Comparison of ENCODE assay signal across 9 cellular contexts in the genomic region with DNA sequence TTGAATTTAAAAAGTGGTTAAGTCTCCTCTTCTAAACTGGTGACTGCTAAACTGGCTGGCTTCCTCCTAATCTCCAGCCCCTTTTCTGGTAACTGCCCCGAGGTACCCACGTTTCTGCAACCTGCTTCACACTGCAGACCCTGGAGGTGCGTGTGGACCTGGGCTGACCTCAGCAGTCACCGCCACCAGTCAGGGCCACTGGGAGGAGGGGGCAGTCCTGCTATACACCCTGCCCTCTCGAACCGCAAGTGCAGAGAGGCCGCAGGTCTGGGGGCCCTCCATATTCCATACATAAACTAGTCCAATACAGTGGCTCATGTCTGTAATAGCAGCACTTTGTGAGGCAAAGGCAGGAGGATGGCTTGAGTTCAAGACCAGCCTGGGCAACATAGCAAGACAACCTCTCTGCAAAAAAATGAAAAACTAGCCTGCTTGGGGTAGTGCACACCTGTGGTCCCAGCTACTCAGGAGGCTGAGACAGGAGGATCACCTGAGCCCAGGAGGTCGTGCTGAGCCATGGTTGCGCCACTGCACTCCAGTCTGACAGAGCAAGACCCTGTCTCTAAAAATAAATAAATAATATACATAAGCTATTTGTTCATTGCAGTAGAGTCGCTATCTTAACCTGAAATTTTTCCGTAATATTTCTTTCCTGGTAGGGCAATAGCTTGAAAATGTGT. TPM values are rescaled to one million over a fixed set of nuclear protein-coding genes. Genes with fewer than 3 reads are reported as not detected.
DNase-seq lines count a peak whose midpoint lies in the region; ATAC-seq and TF ChIP-seq lines count a peak whose summit lies in the region.
"Had no signal": no experiment of that assay in that cellular context is flagged by ENCODE, and none has a peak within 500 bp of the region (broad histone marks: within the 10 kb centered on the region; RNA-seq: fewer than 3 reads in every experiment).

No MANE protein-coding gene starts in this region.

- intact Hi-C loops in body of pancreas (cut with DNase I), result no loop called here
- intact Hi-C loops in spleen (cut with DNase I; ENCODE audit: low total_unique reads), result no loop called here

- H3K36me3 ChIP-seq in GM23248 (ENCODE audit: low read depth), result peaks cover 25% of the 10 kb centered on the region; the same call in 1 of the 2 replicates
- H3K36me3 ChIP-seq in body of pancreas (replicated peaks in 1 of 2; ENCODE audit: insufficient read depth in 1 of 2, low read depth in 2 of 2), result no peaks in the 10 kb centered on the region
- peaks cover 4 to 64% (median 52%) of the 10 kb centered on the region in 6 donors for H3K36me3 ChIP-seq in spleen

- WGBS in GM23248 (ENCODE audit: low coverage in 1 of 2, low lambda C conversion rate in 2 of 2, missing lambda C conversion rate in 2 of 2), 2 experiments, result 96% methylated on average over 11 of the region's 11 CpGs
- 84 to 85% methylated on average over 7 to 11 of the region's 11 CpGs for WGBS in body of pancreas, 2 donors
- WGBS in spleen, 5 donors, result 84 to 92% (median 85%) methylated on average over 9 to 11 of the region's 11 CpGs

- ATAC-seq in body of pancreas (no peak), memory B cell (ENCODE audit: low read depth) (no peak)

- H3K9me3 ChIP-seq in GM23248 (ENCODE audit: low read depth), result no peaks in the 10 kb centered on the region
- H3K9me3 ChIP-seq in body of pancreas, result no peaks in the 10 kb centered on the region
- H3K9me3 ChIP-seq in spleen, result no peaks in the 10 kb centered on the region

- H3K4me3 Mint-ChIP-seq in memory B cell, result peak overlapping the region; percentile 90

- H3K4me2 ChIP-seq in GM23248 (ENCODE audit: unreplicated experiment), result peak overlapping the region; percentile 89

- no peaks in the 10 kb centered on the region for H3K9me3 Mint-ChIP-seq in memory B cell

- H3K27me3 ChIP-seq in GM23248 (replicated peaks; ENCODE audit: insufficient read depth), result no peaks in the 10 kb centered on the region
- H3K27me3 ChIP-seq in body of pancreas, result no peaks in the 10 kb centered on the region
- H3K27me3 ChIP-seq in spleen (replicated peaks in 1 of 7), result no peaks in the 10 kb centered on the region

- H3K36me3 Mint-ChIP-seq in memory B cell, result peaks cover 17% of the 10 kb centered on the region

- peaks cover 21% of the 10 kb centered on the region for H3K4me1 ChIP-seq in GM23248 (ENCODE audit: insufficient read depth)
- H3K4me1 ChIP-seq in body of pancreas, result peaks cover 96% of the 10 kb centered on the region
- H3K4me1 ChIP-seq in spleen, result peaks cover 62 to 100% (median 91%) of the 10 kb centered on the region in 6 donors

- TF ChIP-seq CTCF in body of pancreas (IDR thresholded peaks at IDR 0.05) (no peak), spleen (IDR thresholded peaks at IDR 0.05 in 8 of 11, conservative IDR thresholded peaks at IDR 0.05 in 3 of 11) (no peak)

- peak overlapping the region; percentile 85 for H3K9ac ChIP-seq in GM23248

- H3K79me2 ChIP-seq in GM23248 (ENCODE audit: insufficient read depth), result peaks cover 64% of the 10 kb centered on the region

- peaks cover 48% of the 10 kb centered on the region for H3K4me1 Mint-ChIP-seq in memory B cell

- peak overlapping the region; percentile 89 for H3K27ac ChIP-seq in GM23248
- peak overlapping the region in 3 of 4 donors; percentile 67 to 89 (median 87) for H3K27ac ChIP-seq in body of pancreas
- peak overlapping the region; percentile 1 to 92 (median 88) for H3K27ac ChIP-seq in spleen

- no peaks in the 10 kb centered on the region for H3K27me3 Mint-ChIP-seq in memory B cell

- no peak overlapping the region for H2AFZ ChIP-seq in GM23248

- H3K27ac Mint-ChIP-seq in memory B cell, result peak overlapping the region; percentile 74

- H3F3A ChIP-seq in GM23248 (ENCODE audit: insufficient read depth), result peaks cover 32% of the 10 kb centered on the region

- DNase-seq in GM23248 (no peak), body of pancreas (no peak), memory B cell (ENCODE audit: low spot score in 2 of 2) (no peak), spleen (peak; percentile 69), midbrain (lab: John Stamatoyannopoulos, UW) (no peak), NCI-H345 (lab: John Stamatoyannopoulos, UW) (no peak), foreskin melanocyte (no peak), amygdala (lab: John Stamatoyannopoulos, UW) (no peak)
- DNase-seq: NCI-H1436 treated with DMSO at 0.1 percent for 48 hours had no signal

- H4K20me1 ChIP-seq in GM23248 (ENCODE audit: insufficient read depth), result no peaks in the 10 kb centered on the region

- TF ChIP-seq POLR2A in body of pancreas (IDR thresholded peaks at IDR 0.05), result no peak
- TF ChIP-seq POLR2A in spleen (IDR thresholded peaks at IDR 0.05), result no peak

- no peaks in the 10 kb centered on the region for H3K9me2 ChIP-seq in GM23248 (ENCODE audit: insufficient read depth)

- H3K4me3 ChIP-seq in GM23248 (peak overlapping the region; percentile 75), body of pancreas (no peak overlapping the region), spleen (peak overlapping the region in 2 of 8 donors; percentile 23 to 56)

- in situ Hi-C loops in GM23248 (cut with MboI), result loop anchor here (25.0 kb wide), 1 partner anchor 367 kb away; the partner anchor contains the start of genes MPHOSPH9 and MTRFR

RNA-seq across cellular contexts. Expression of gene VPS37B, which starts 25.6 kb away (rescaled TPM):
- total RNA-seq in GM23248 (2014; rRNA removed; shearing (Covaris generic)), result 26.1 and 31.3 TPM in 2 replicates
- polyA plus RNA-seq in GM23248 (2016; fragmentation: Nextera tagmentation; extraction: Ambion mirVana), result 19.1 and 19.9 TPM in 2 replicates
- 10 to 100 TPM; 18.7 to 46.8 TPM for total RNA-seq in body of pancreas
- 10 to 100 TPM; 43.4 to 67.5 (median 54.2) TPM for total RNA-seq in spleen
- polyA plus RNA-seq in spleen, result 10 to 100 TPM; 24.8 to 42.7 (median 29.6) TPM

RNA-seq across cellular contexts. Expression of gene HIP1R, which starts 35.0 kb away (rescaled TPM):
- 16.3 and 16.4 TPM in 2 replicates for total RNA-seq in GM23248 (2014; rRNA removed; shearing (Covaris generic))
- polyA plus RNA-seq in GM23248 (2016; fragmentation: Nextera tagmentation; extraction: Ambion mirVana) (7.1 and 7.6 TPM in 2 replicates), spleen (10 to 100 TPM; 42.2 to 65.9 (median 65.1) TPM)
- total RNA-seq in body of pancreas (100 to 1,000 TPM; 111 to 183 TPM), spleen (10 to 100 TPM; 40.3 to 65.2 (median 48.0) TPM)
